ENCODE assay signal across 14 cellular contexts in the genomic region with DNA sequence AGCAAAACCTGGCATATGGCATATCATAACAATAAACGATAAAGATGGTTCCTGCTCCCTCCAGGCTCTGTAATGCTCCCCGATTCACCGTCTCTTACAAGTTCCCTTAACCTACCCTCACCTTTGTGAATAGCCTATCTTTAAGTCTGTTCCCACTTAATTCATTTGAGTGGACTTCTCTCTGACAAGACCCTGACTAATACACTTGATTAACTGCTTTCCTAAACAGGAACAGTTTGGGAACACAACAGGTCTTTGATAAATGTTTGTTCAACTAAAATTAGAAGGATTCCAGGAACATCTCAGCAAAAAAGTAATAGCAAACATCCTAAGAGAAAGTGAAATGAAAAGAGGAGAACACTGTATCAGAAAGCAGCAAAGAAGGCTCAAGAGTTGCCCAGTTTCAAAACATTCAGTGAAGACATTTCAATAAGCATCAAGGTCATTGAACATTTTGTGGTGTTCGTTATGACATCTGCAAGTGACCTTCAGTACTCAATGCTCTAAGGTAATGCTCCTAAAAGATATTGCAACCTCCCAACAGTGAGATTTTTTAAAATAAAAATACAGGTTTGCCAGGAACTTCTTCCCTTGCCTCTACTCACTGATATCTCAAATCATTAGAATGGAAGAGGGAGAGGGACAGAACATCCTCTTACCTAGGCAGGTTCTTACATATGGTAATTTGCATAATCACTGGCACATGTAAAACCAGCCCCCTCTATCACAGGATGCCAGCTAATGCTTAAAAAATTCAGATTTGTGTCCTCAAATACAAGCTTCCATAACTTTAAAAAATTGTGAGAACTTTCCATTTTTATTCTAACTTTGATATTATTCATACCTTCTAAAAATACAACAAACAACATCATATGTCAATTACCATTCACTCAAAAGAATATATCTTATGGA. TPM values are rescaled to one million over a fixed set of nuclear protein-coding genes. Genes with fewer than 3 reads are reported as not detected.
DNase-seq lines count a peak whose midpoint lies in the region; ATAC-seq, FAIRE-seq and TF ChIP-seq lines count a peak whose summit lies in the region.
"Had no signal": no experiment of that assay in that cellular context is flagged by ENCODE, and none has a peak within 500 bp of the region (broad histone marks: within the 10 kb centered on the region; RNA-seq: fewer than 3 reads in every experiment).

No MANE protein-coding gene starts in this region.

- peak; percentile 45 for DNase-seq in ACHN
- peak; percentile 31 for DNase-seq in NCI-H1048 (lab: John Stamatoyannopoulos, UW)
- DNase-seq in K562 (ENCODE audit: extremely low read depth in 1 of 4, low spot score in 3 of 4), result no peak
- DNase-seq in memory B cell (ENCODE audit: low spot score in 2 of 2), result no peak
- no peak for DNase-seq in SHP77 (lab: John Stamatoyannopoulos, UW)
- DNase-seq in activated naive CD4-positive, alpha-beta T cell treated with Interleukin-2 at 50 U/mL for 16 hours, result no peak
- DNase-seq in GM10248 (ENCODE audit: extremely low spot score), result no peak
- DNase-seq in glomerular visceral epithelial cell (ENCODE audit: extremely low spot score), result no peak
- DNase-seq: activated naive CD8-positive, alpha-beta T cell treated with anti-CD3 and anti-CD28 coated beads for 36 hours; left cardiac atrium; NCI-H2107 had no signal

- H3K9ac ChIP-seq in K562 (ENCODE audit: insufficient read depth in 1 of 2, low read depth in 2 of 2, low read length in 2 of 2), result no peak overlapping the region

- H3K4me2 ChIP-seq in K562 (ENCODE audit: insufficient read depth, low read length), result no peak overlapping the region

- no peaks in the 10 kb centered on the region for H3K36me3 Mint-ChIP-seq in memory B cell
- H3K36me3 Mint-ChIP-seq: activated naive CD8-positive, alpha-beta T cell treated with anti-CD3 and anti-CD28 coated beads for 36 hours had no signal

- no peaks in the 10 kb centered on the region for H3K9me3 Mint-ChIP-seq in memory B cell
- H3K9me3 Mint-ChIP-seq: activated naive CD8-positive, alpha-beta T cell treated with anti-CD3 and anti-CD28 coated beads for 36 hours had no signal

- H3K9me3 ChIP-seq in K562 (replicated peaks; ENCODE audit: control insufficient read depth, insufficient read depth, low read depth, low read length), result no peaks in the 10 kb centered on the region
- H3K9me3 ChIP-seq: gastrocnemius medialis, Peyer's patch had no signal

- no peaks in the 10 kb centered on the region for H4K20me1 ChIP-seq in K562 (replicated peaks; ENCODE audit: control insufficient read depth, insufficient read depth, low read length)

- ATAC-seq in K562 (no peak), memory B cell (ENCODE audit: low read depth) (peak; percentile 80)

- H3K27ac ChIP-seq in K562 (ENCODE audit: extremely low read depth, low read depth, low read length), result no peak overlapping the region
- H3K27ac ChIP-seq: Peyer's patch had no signal

- H2AFZ ChIP-seq in K562 (ENCODE audit: low read depth, low read length), result peak overlapping the region; percentile 40

- no peak overlapping the region for H3K27ac Mint-ChIP-seq in memory B cell
- H3K27ac Mint-ChIP-seq: activated naive CD8-positive, alpha-beta T cell treated with anti-CD3 and anti-CD28 coated beads for 36 hours had no signal

- CTCF ChIA-PET in K562 (lab: Yijun Ruan, JAX; ENCODE audit: low intra/inter-chr PET ratio), result no interaction called here
- CTCF ChIA-PET in GM10248 (lab: Yijun Ruan, JAX), result interaction anchor here (0.9 to 1.1 kb wide), 2 partner anchors 11 to 78 kb away, joined by 3 read pairs; no protein-coding TSS in a partner anchor

- TF ChIP-seq POLR2A in K562 (conservative IDR thresholded peaks at IDR 0.05), result no peak

- H3K4me1 ChIP-seq in K562 (replicated peaks in 1 of 2; ENCODE audit: control insufficient read depth in 2 of 2, insufficient read depth in 2 of 2, low read length in 2 of 2), result peaks cover 3 to 29% of the 10 kb centered on the region in 2 experiments

- BruUV-seq in K562 (replicated peaks; lab: Mats Ljungman, UMichigan), result no TSS peak

- peaks cover 7% of the 10 kb centered on the region for H3K4me1 Mint-ChIP-seq in memory B cell

- peak; percentile 11 for FAIRE-seq in K562 (lab: Jason Lieb, UNC)
- FAIRE-seq: GM18507 had no signal

- no peak overlapping the region for H3K4me3 ChIP-seq in K562
- H3K4me3 ChIP-seq: gastrocnemius medialis, Peyer's patch had no signal

- no peaks in the 10 kb centered on the region for H3K79me2 ChIP-seq in K562 (ENCODE audit: control insufficient read depth, insufficient read depth, low read length)

- intact Hi-C loops in K562 (cut with micrococcal nuclease), result no loop called here

- no peaks in the 10 kb centered on the region for H3K27me3 Mint-ChIP-seq in memory B cell
- H3K27me3 Mint-ChIP-seq: activated naive CD8-positive, alpha-beta T cell treated with anti-CD3 and anti-CD28 coated beads for 36 hours had no signal

- TF ChIP-seq RAD21 in K562 (CRISPR knock-in tag; conservative IDR thresholded peaks at IDR 0.05 in 1 of 2, IDR thresholded peaks at IDR 0.05 in 1 of 2), result no peak

- POLR2A ChIA-PET in K562 (lab: Yijun Ruan, JAX), result interaction anchor here (0.8 to 1.5 kb wide), 2 partner anchors 10 kb away, joined by 4 to 6 read pairs; no protein-coding TSS in a partner anchor
- POLR2A ChIA-PET in GM10248 (lab: Yijun Ruan, JAX), result no interaction called here

- no peak for TF ChIP-seq EP300 in K562 (IDR thresholded peaks at IDR 0.05; ENCODE audit: low read length)

- no peak overlapping the region for H3K4me3 Mint-ChIP-seq in memory B cell
- H3K4me3 Mint-ChIP-seq: activated naive CD8-positive, alpha-beta T cell treated with anti-CD3 and anti-CD28 coated beads for 36 hours had no signal

- in situ Hi-C loops in ACHN (cut with HindIII; ENCODE audit: low pct_ligation_motif_present, low pct_unique_long_range_greater_than_20kb, low sequenced_read_pairs) (no loop called here), K562 (cut with MboI) (no loop called here)

- H3K36me3 ChIP-seq in K562 (ENCODE audit: control insufficient read depth, insufficient read depth, low read length), result no peaks in the 10 kb centered on the region
- H3K36me3 ChIP-seq: gastrocnemius medialis, Peyer's patch had no signal

- no peaks in the 10 kb centered on the region for H3K9me1 ChIP-seq in K562 (ENCODE audit: control insufficient read depth, insufficient read depth, low read length)

- WGBS in K562 (ENCODE audit: insufficient coverage, low coverage, missing lambda C conversion rate), result 40% methylated on average over 4 of the region's 4 CpGs

- H3K27me3 ChIP-seq in K562 (ENCODE audit: control insufficient read depth in 2 of 2, insufficient read depth in 2 of 2, low read length in 2 of 2), result no peaks in the 10 kb centered on the region
- H3K27me3 ChIP-seq: gastrocnemius medialis, Peyer's patch had no signal

- TF ChIP-seq CTCF in K562 (IDR thresholded peaks at IDR 0.05 in 2 of 3, conservative IDR thresholded peaks at IDR 0.05 in 1 of 3; ENCODE audit: insufficient read depth in 2 of 3, low read depth in 1 of 3, low read length in 3 of 3), result no peak
- no peak for TF ChIP-seq CTCF in GM10248 (IDR thresholded peaks at IDR 0.05; ENCODE audit: control extremely low read depth, extremely low read depth, low read depth, missing control alignments)

TF ChIP-seq in K562, 482 proteins besides CTCF, POLR2A, EP300 and RAD21:
- TF ChIP-seq PHF8 (IDR thresholded peaks at IDR 0.05; ENCODE audit: borderline replicate concordance, low read length) (no peak), ESRRA (IDR thresholded peaks at IDR 0.05; ENCODE audit: borderline replicate concordance, low read depth) (0 out of 2 replicates have a peak, but pooled peaks have one; percentile 16)
TF ChIP-seq in K562: peak in this region for 1.

RNA-seq across cellular contexts. Expression of a gene that starts 11.4 kb away (rescaled TPM):
- 12.4 and 39.8 TPM in 2 replicates for total RNA-seq in K562 (2011; cell fraction: chromatin; rRNA removed; ENCODE audit: low replicate concordance)
- total RNA-seq in K562 (2011; cell fraction: nucleolus; rRNA removed), result 7.2 and 8.7 TPM in 2 replicates
- total RNA-seq in K562 (2011; cell fraction: nucleoplasm; rRNA removed), result 13.9 and 19.8 TPM in 2 replicates
- 9.3 and 9.8 TPM in 2 replicates for total RNA-seq in K562 (2014; rRNA removed)
- total RNA-seq in K562 (2014; rRNA removed; fragmentation: Illumina TruSeq; extraction: Trizol), result 15.8 and 17.7 TPM in 2 replicates
- total RNA-seq in K562 (2015; rRNA removed; fragmentation: Illumina TruSeq; extraction: Trizol), result 16.6 and 18.7 TPM in 2 replicates
- total RNA-seq in K562 (2021), result 10.2 and 10.6 TPM in 2 replicates
- 11.4 and 15.0 TPM in 2 replicates for polyA plus RNA-seq in K562 (2011; rRNA removed)
- polyA plus RNA-seq in K562 (2011; cell fraction: cytosol; rRNA removed), result 1.5 and 5.7 TPM in 2 replicates
- polyA plus RNA-seq in K562 (2011; cell fraction: nucleus; rRNA removed), result 9.8 and 25.5 TPM in 2 replicates
- polyA plus RNA-seq in K562 (2012), result 6.1 and 7.7 TPM in 2 replicates
- polyA plus RNA-seq in K562 (2014; fragmentation: Illumina TruSeq; extraction: Trizol), result 8.2 and 10.1 TPM in 2 replicates
- 1 to 10 TPM; 4.4 to 5.0 TPM for polyA plus RNA-seq in K562 (2014; fragmentation: Nextera tagmentation; extraction: Ambion mirVana)
- 7.1 and 8.6 TPM in 2 replicates for polyA plus RNA-seq in K562 (2014; rRNA removed)
- polyA minus RNA-seq in K562 (2011; rRNA and poly(A)+ RNA removed), result 30.2 and 60.5 TPM in 2 replicates
- 12.0 and 15.5 TPM in 2 replicates for polyA minus RNA-seq in K562 (2011; cell fraction: cytosol; rRNA and poly(A)+ RNA removed)
- polyA minus RNA-seq in K562 (2011; cell fraction: nucleus; rRNA and poly(A)+ RNA removed), result 17.4 and 58.9 TPM in 2 replicates

Comparison
In these comparisons a context has a peak if more than half of its experiments do, and no peak if none do; other contexts are left out.
1. DNase-seq: peak in ACHN (single experiment) and NCI-H1048 (single experiment); none in K562 (0 of 4), memory B cell (0 of 2), SHP77 (0 of 2), activated naive CD4-positive, alpha-beta T cell treated with Interleukin-2 at 50 U/mL for 16 hours (single experiment), GM10248 (single experiment) and glomerular visceral epithelial cell (single experiment).